Comparison of ENCODE assay signal across 18 cellular contexts in genomic region chr10:78255214-78255613, GRCh38.
A peak's percentile ranks its signal among the peaks of the same experiment; 100 is the strongest.
DNase-seq lines count a peak whose midpoint lies in the region; ATAC-seq and TF ChIP-seq lines count a peak whose summit lies in the region.
"Had no signal": no experiment of that assay in that cellular context is flagged by ENCODE, and none has a peak within 500 bp of the region (broad histone marks: within the 10 kb centered on the region; RNA-seq: fewer than 3 reads in every experiment).

No MANE protein-coding gene starts in this region.

- no peaks in the 10 kb centered on the region for H3K27me3 ChIP-seq in cardiac muscle cell
- no peaks in the 10 kb centered on the region for H3K27me3 ChIP-seq in brain microvascular endothelial cell (replicated peaks)
- H3K27me3 ChIP-seq in upper lobe of left lung, result no peaks in the 10 kb centered on the region
- H3K27me3 ChIP-seq: heart right ventricle had no signal

- H3K9me3 ChIP-seq in cardiac muscle cell (ENCODE audit: low read depth), result no peaks in the 10 kb centered on the region
- H3K9me3 ChIP-seq in mesodermal cell (ENCODE audit: control insufficient read depth, low read length), result peaks cover 16% of the 10 kb centered on the region
- H3K9me3 ChIP-seq in upper lobe of left lung, result no peaks in the 10 kb centered on the region

- H3K36me3 ChIP-seq in cardiac muscle cell (no peaks in the 10 kb centered on the region), brain microvascular endothelial cell (replicated peaks) (no peaks in the 10 kb centered on the region), mesodermal cell (ENCODE audit: control insufficient read depth, insufficient read depth, low read length) (no peaks in the 10 kb centered on the region), upper lobe of left lung (no peaks in the 10 kb centered on the region)
- H3K36me3 ChIP-seq: heart right ventricle had no signal

- TF ChIP-seq POLR2A in upper lobe of left lung (IDR thresholded peaks at IDR 0.05), result no peak

- peak overlapping the region; percentile 73 for H3K27ac ChIP-seq in cardiac muscle cell
- peak overlapping the region; percentile 32 for H3K27ac ChIP-seq in brain microvascular endothelial cell
- H3K27ac ChIP-seq in mesodermal cell (ENCODE audit: low read depth, low read length, severe bottlenecking), result peak overlapping the region; percentile 88
- H3K27ac ChIP-seq in upper lobe of left lung, result peak overlapping the region in 2 of 4 donors; percentile 52 to 71

- no peak overlapping the region for H3K4me3 ChIP-seq in cardiac muscle cell
- no peak overlapping the region for H3K4me3 ChIP-seq in brain microvascular endothelial cell (ENCODE audit: low read depth, low read length)
- no peak overlapping the region for H3K4me3 ChIP-seq in mesodermal cell (ENCODE audit: extremely low read depth, insufficient read depth, low read length, poor library complexity, severe bottlenecking)
- H3K4me3 ChIP-seq in upper lobe of left lung, result no peak overlapping the region
- H3K4me3 ChIP-seq: heart right ventricle had no signal

- WGBS in mesodermal cell (ENCODE audit: insufficient coverage in 2 of 2), 2 experiments, result 94 to 96% methylated on average over 3 of the region's 3 CpGs
- WGBS in upper lobe of left lung, 2 donors, result 68 to 70% methylated on average over 2 to 3 of the region's 3 CpGs

- H3K4me1 ChIP-seq in cardiac muscle cell (ENCODE audit: low read depth), result peaks cover 45% of the 10 kb centered on the region
- peaks cover 43% of the 10 kb centered on the region for H3K4me1 ChIP-seq in mesodermal cell (ENCODE audit: control insufficient read depth, insufficient read depth, low read length, poor library complexity, severe bottlenecking)
- H3K4me1 ChIP-seq in upper lobe of left lung, result peaks cover 10 to 23% (median 14%) of the 10 kb centered on the region in 4 donors

- intact Hi-C loops in Right ventricle myocardium inferior (cut with DNase I), result no loop called here

- ATAC-seq in Right ventricle myocardium inferior (no peak), GM18520 (IDR thresholded peaks at IDR 0.05; ENCODE audit: unreplicated experiment) (no peak), upper lobe of left lung (ENCODE audit: low FRiP score in 2 of 2) (no peak)
- ATAC-seq: naive thymus-derived CD8-positive, alpha-beta T cell; T-cell had no signal

- DNase-seq in cardiac muscle cell (ENCODE audit: low read depth in 1 of 2, low spot score in 1 of 2) (no peak), Right ventricle myocardium inferior (ENCODE audit: missing footprints) (no peak), brain microvascular endothelial cell (no peak), NK-92 (lab: John Stamatoyannopoulos, UW; ENCODE audit: unreplicated experiment) (no peak), upper lobe of left lung (no peak), cortex of kidney (lab: John Stamatoyannopoulos, UW) (no peak)
- DNase-seq: activated B cell treated with CpG ODN at 0.5 μM for 24 hours; activated CD8-positive, alpha-beta memory T cell treated with anti-CD3 and anti-CD28 coated beads, Interleukin-2, amount 50 U/mL, for 48 hours; activated naive CD4-positive, alpha-beta T cell treated with anti-CD3 and anti-CD28 coated beads, Interleukin-2, amount 10 ng/mL, durations not matched to agents 7 days and 5 days; central memory CD4-positive, alpha-beta T cell; heart right ventricle; naive thymus-derived CD8-positive, alpha-beta T cell; NCI-H1436; NCI-H446 treated with DMSO at 0.1 percent for 48 hours; stimulated activated CD4-positive, alpha-beta T cell treated with anti-CD3 and anti-CD28 coated beads, Interleukin-4, amount 100 ng/mL, for 1 hour; T-cell had no signal

- TF ChIP-seq CTCF in cardiac muscle cell (IDR thresholded peaks at IDR 0.05; ENCODE audit: low read depth, low read length) (no peak), brain microvascular endothelial cell (IDR thresholded peaks at IDR 0.05; ENCODE audit: low read depth, low read length, missing control alignments) (no peak), upper lobe of left lung (IDR thresholded peaks at IDR 0.05) (no peak)

- in situ Hi-C loops in brain microvascular endothelial cell (cut with HindIII; ENCODE audit: low pct_ligation_motif_present, low sequenced_read_pairs), result no loop called here

- no peak for TF ChIP-seq EP300 in upper lobe of left lung (IDR thresholded peaks at IDR 0.05)
